In the genomic region with DNA sequence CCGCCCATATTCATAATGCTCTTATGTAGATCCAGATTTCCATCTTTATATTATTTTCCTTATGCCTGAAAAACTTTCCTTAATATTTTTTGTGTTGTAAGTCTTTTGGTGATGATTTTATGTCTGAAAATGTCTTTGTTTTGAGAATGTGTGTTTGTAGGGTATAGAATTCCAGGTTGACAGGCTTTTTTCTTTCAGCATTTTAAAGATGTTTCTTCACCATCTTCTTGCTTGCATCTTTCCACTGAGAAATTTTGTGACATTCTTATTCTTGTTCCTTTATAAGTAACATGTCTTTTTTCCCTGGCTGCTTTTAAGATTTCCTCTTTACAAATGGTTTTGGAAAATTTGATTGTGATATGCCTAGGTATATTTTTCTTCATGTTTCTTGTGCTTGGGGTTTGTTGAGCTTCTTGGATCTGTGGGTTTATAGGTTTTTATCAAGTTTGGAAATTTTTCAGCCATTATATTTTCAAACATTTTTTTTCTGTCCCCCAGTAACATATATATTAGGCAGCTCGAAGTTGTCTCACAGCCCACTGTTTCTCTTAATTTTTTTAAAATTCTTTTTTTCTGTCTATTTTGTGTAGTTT, we compare ENCODE assay signal across 36 cellular contexts. TPM values are rescaled to one million over a fixed set of nuclear protein-coding genes. Genes with fewer than 3 reads are reported as not detected.
"Had no signal": no experiment of that assay in that cellular context is flagged by ENCODE, and none has a peak within 500 bp of the region (broad histone marks: within the 10 kb centered on the region; RNA-seq: fewer than 3 reads in every experiment).

No MANE protein-coding gene starts in this region.

- H3K27me3 ChIP-seq: MG63 had no signal

- H3K9me3 ChIP-seq: MG63 had no signal

- H3K4me3 ChIP-seq: MG63 had no signal

- DNase-seq: Karpas-422, Kasumi-1, MG63, MM.1S, NCI-H1048, NCI-H1092, NCI-H1092 treated with DMSO at 0.1 percent for 48 hours, NCI-H1105, NCI-H1105 treated with DMSO at 0.1 percent for 48 hours, NCI-H1417, NCI-H1417 treated with DMSO at 0.1 percent for 48 hours, NCI-H1436, NCI-H1436 treated with DMSO at 0.1 percent for 48 hours, NCI-H146, NCI-H1694, NCI-H1694 treated with DMSO at 0.1 percent for 48 hours, NCI-H187, NCI-H187 treated with DMSO at 0.1 percent for 48 hours, NCI-H1930, NCI-H2029, NCI-H2029 treated with DMSO at 0.1 percent for 48 hours, NCI-H2081, NCI-H2081 treated with DMSO at 0.1 percent for 48 hours, NCI-H2107, NCI-H2171, NCI-H2171 treated with DMSO at 0.1 percent for 48 hours, NCI-H2227 treated with DMSO at 0.1 percent for 48 hours, NCI-H226, NCI-H345, NCI-H446, NCI-H446 treated with DMSO at 0.1 percent for 48 hours, NCI-H510A, NCI-H510A treated with DMSO at 0.1 percent for 48 hours, NCI-H524 had no signal

RNA-seq across cellular contexts. Expression of a gene that starts 27.1 kb away (rescaled TPM):
- total RNA-seq: M059J had no signal

RNA-seq across cellular contexts. Expression of a gene that starts 43.6 kb away (rescaled TPM):
- total RNA-seq: LHCN-M2, M059J had no signal
